In the genomic region with DNA sequence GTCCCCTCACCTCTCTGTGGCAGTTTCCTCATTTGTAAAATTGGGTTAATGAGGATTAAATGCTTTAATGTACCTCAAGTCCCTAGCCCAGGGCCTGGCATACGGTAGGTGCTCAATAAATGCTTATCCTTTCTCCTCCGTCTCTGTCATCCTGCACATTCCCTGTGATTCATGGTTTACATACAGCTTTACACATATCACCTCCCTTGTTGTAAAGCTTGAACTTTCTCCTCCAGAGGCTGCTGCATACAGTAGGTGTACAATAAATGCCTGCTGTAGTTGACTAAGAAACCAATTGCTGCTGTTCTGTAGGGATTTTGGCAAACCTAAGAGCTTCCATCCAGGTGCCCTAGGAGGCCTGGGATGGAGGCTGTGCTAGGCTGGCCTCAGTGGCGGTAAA, we compare ENCODE assay signal across 1 cellular context.
TF ChIP-seq lines count a peak whose summit lies in the region.

No MANE protein-coding gene starts in this region.

TF ChIP-seq in IMR-90, 13 proteins besides CTCF, POLR2A, EP300 and RAD21 (continued from another document):
- TF ChIP-seq, protein P1, sequence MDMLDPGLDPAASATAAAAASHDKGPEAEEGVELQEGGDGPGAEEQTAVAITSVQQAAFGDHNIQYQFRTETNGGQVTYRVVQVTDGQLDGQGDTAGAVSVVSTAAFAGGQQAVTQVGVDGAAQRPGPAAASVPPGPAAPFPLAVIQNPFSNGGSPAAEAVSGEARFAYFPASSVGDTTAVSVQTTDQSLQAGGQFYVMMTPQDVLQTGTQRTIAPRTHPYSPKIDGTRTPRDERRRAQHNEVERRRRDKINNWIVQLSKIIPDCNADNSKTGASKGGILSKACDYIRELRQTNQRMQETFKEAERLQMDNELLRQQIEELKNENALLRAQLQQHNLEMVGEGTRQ (IDR thresholded peaks at IDR 0.05; ENCODE audit: low read depth, low read length) = no peak
- TF ChIP-seq RCOR1 (IDR thresholded peaks at IDR 0.05; ENCODE audit: insufficient replicate concordance, low read length) = no peak
- no peak for TF ChIP-seq NFE2L2 (IDR thresholded peaks at IDR 0.05; ENCODE audit: low read depth, low read length)
- TF ChIP-seq MXI1 (IDR thresholded peaks at IDR 0.05; ENCODE audit: borderline replicate concordance, low read depth, low read length) = no peak
- no peak for TF ChIP-seq SMC3 (IDR thresholded peaks at IDR 0.05; ENCODE audit: low read depth, low read length)
- no peak for TF ChIP-seq BHLHE40 (IDR thresholded peaks at IDR 0.05; ENCODE audit: low read depth, low read length)
- no peak for TF ChIP-seq CHD1 (IDR thresholded peaks at IDR 0.05; ENCODE audit: low read depth, low read length)
- TF ChIP-seq RFX5 (IDR thresholded peaks at IDR 0.05; ENCODE audit: low read depth, low read length) = no peak
- no peak for TF ChIP-seq MAZ (IDR thresholded peaks at IDR 0.05; ENCODE audit: borderline replicate concordance, low read depth, low read length)
- no peak for TF ChIP-seq FOS (IDR thresholded peaks at IDR 0.05; ENCODE audit: low read depth, low read length)
